ENCODE assay signal across 8 cellular contexts in genomic region chr1:245953876-245954660, GRCh38.
A peak's percentile ranks its signal among the peaks of the same experiment; 100 is the strongest.
DNase-seq lines count a peak whose midpoint lies in the region; ATAC-seq, FAIRE-seq and TF ChIP-seq lines count a peak whose summit lies in the region.

No MANE protein-coding gene starts in this region.

- H3K27me3 ChIP-seq in liver (ENCODE audit: control insufficient read depth in 4 of 4, insufficient read depth in 4 of 4, low read length in 3 of 4): no peaks in the 10 kb centered on the region

- no peaks in the 10 kb centered on the region for H3K36me3 ChIP-seq in liver (ENCODE audit: control insufficient read depth in 4 of 4, insufficient read depth in 3 of 4, low read depth in 1 of 4, low read length in 3 of 4)

- H3K27me3 Mint-ChIP-seq in activated CD4-positive, alpha-beta T cell treated with anti-CD3 and anti-CD28 coated beads, Interleukin-2, amount 10 ng/mL, durations not matched to agents 24 days and 14 days: no peaks in the 10 kb centered on the region
- H3K27me3 Mint-ChIP-seq in activated CD8-positive, alpha-beta T cell treated with anti-CD3 and anti-CD28 coated beads for 36 hours: no peaks in the 10 kb centered on the region

- TF ChIP-seq CTCF in activated CD8-positive, alpha-beta T cell treated with anti-CD3 and anti-CD28 coated beads for 36 hours (IDR thresholded peaks at IDR 0.05): no peak
- no peak for TF ChIP-seq CTCF in liver (IDR thresholded peaks at IDR 0.05; ENCODE audit: low read depth, low read length, missing input control)

- no peaks in the 10 kb centered on the region for H3K36me3 Mint-ChIP-seq in activated CD4-positive, alpha-beta T cell treated with anti-CD3 and anti-CD28 coated beads, Interleukin-2, amount 10 ng/mL, durations not matched to agents 24 days and 14 days (ENCODE audit: low read depth)
- no peaks in the 10 kb centered on the region for H3K36me3 Mint-ChIP-seq in activated CD8-positive, alpha-beta T cell treated with anti-CD3 and anti-CD28 coated beads for 36 hours (ENCODE audit: low read depth)

- TF ChIP-seq RAD21 in liver (IDR thresholded peaks at IDR 0.05): no peak

- H3K4me3 Mint-ChIP-seq in activated CD4-positive, alpha-beta T cell treated with anti-CD3 and anti-CD28 coated beads, Interleukin-2, amount 10 ng/mL, durations not matched to agents 24 days and 14 days: peak overlapping the region; percentile 86
- peak overlapping the region; percentile 73 for H3K4me3 Mint-ChIP-seq in activated CD8-positive, alpha-beta T cell treated with anti-CD3 and anti-CD28 coated beads for 36 hours

- FAIRE-seq in HTR-8/SVneo (lab: Jason Lieb, UNC): no peak

- peak overlapping the region; percentile 52 to 94 for H3K9ac ChIP-seq in liver (ENCODE audit: low read depth in 1 of 2, low read length in 2 of 2)

- H3K4me1 ChIP-seq in liver (ENCODE audit: control insufficient read depth in 4 of 4, insufficient read depth in 4 of 4, low read length in 3 of 4): peaks cover 0 to 8% (median 3%) of the 10 kb centered on the region in 4 donors

- peak; percentile 43 for ATAC-seq in HG03045 (IDR thresholded peaks at IDR 0.05; ENCODE audit: unreplicated experiment)
- ATAC-seq in activated CD8-positive, alpha-beta T cell treated with anti-CD3 and anti-CD28 coated beads for 36 hours: peak; percentile 29

- CTCF ChIA-PET in activated CD8-positive, alpha-beta T cell treated with anti-CD3 and anti-CD28 coated beads for 36 hours (lab: Charles Lee): interaction anchor here (0.9 kb wide), 1 partner anchor 19 kb away, joined by 3 read pairs; no protein-coding TSS in a partner anchor

- H3K27ac ChIP-seq in liver (ENCODE audit: low read depth in 1 of 2, low read length in 2 of 2): peak overlapping the region; percentile 86

- H3K4me1 Mint-ChIP-seq in activated CD4-positive, alpha-beta T cell treated with anti-CD3 and anti-CD28 coated beads, Interleukin-2, amount 10 ng/mL, durations not matched to agents 24 days and 14 days: peaks cover 20% of the 10 kb centered on the region
- H3K4me1 Mint-ChIP-seq in activated CD8-positive, alpha-beta T cell treated with anti-CD3 and anti-CD28 coated beads for 36 hours (ENCODE audit: low read depth): peaks cover 20% of the 10 kb centered on the region

- no peaks in the 10 kb centered on the region for H3K9me3 ChIP-seq in liver (ENCODE audit: control insufficient read depth in 4 of 4, low read length in 3 of 4)

- intact Hi-C loops in activated CD4-positive, alpha-beta T cell treated with anti-CD3 and anti-CD28 coated beads, Interleukin-2, amount 10 ng/mL, durations not matched to agents 24 days and 14 days (cut with micrococcal nuclease): loop anchor here (5.0 kb wide), 1 partner anchor 1092 kb away; the partner anchor contains the start of gene HNRNPU
- intact Hi-C loops in activated CD8-positive, alpha-beta T cell treated with anti-CD3 and anti-CD28 coated beads for 36 hours (cut with micrococcal nuclease): no loop called here

- DNase-seq in activated CD4-positive, alpha-beta T cell treated with anti-CD3 and anti-CD28 coated beads, Interleukin-2, amount 10 ng/mL, durations not matched to agents 24 days and 14 days: peak; percentile 67
- DNase-seq in activated CD4-positive, alpha-beta T cell treated with anti-CD3 and anti-CD28 coated beads for 1 hour: no peak
- peak; percentile 18 for DNase-seq in activated CD8-positive, alpha-beta T cell treated with anti-CD3 and anti-CD28 coated beads for 36 hours
- no peak for DNase-seq in HTR-8/SVneo (ENCODE audit: insufficient read length, low spot score)
- no peak for DNase-seq in SW 1271 (lab: John Stamatoyannopoulos, UW)
- no peak for DNase-seq in stimulated activated CD4-positive, alpha-beta T cell treated with anti-CD3 and anti-CD28 coated beads, Interleukin-4, amount 100 ng/mL, for 24 hours

- H3K27ac Mint-ChIP-seq in activated CD4-positive, alpha-beta T cell treated with anti-CD3 and anti-CD28 coated beads, Interleukin-2, amount 10 ng/mL, durations not matched to agents 24 days and 14 days: peak overlapping the region; percentile 88
- peak overlapping the region; percentile 99 for H3K27ac Mint-ChIP-seq in activated CD8-positive, alpha-beta T cell treated with anti-CD3 and anti-CD28 coated beads for 36 hours

- WGBS in liver: 23% methylated on average over 8 of the region's 8 CpGs

- peak overlapping the region; percentile 51 to 77 (median 55) for H3K4me3 ChIP-seq in liver (ENCODE audit: low read depth in 1 of 3, low read length in 3 of 3)

- POLR2A ChIA-PET in activated CD8-positive, alpha-beta T cell treated with anti-CD3 and anti-CD28 coated beads for 36 hours (lab: Charles Lee): no interaction called here

- H3K9me3 Mint-ChIP-seq in activated CD4-positive, alpha-beta T cell treated with anti-CD3 and anti-CD28 coated beads, Interleukin-2, amount 10 ng/mL, durations not matched to agents 24 days and 14 days: no peaks in the 10 kb centered on the region
- H3K9me3 Mint-ChIP-seq in activated CD8-positive, alpha-beta T cell treated with anti-CD3 and anti-CD28 coated beads for 36 hours: no peaks in the 10 kb centered on the region

TF ChIP-seq in liver, 16 proteins besides CTCF, POLR2A, EP300 and RAD21:
- peak in 1 of 2 donors; percentile 3 for TF ChIP-seq RXRA (IDR thresholded peaks at IDR 0.05)
- TF ChIP-seq JUND (IDR thresholded peaks at IDR 0.05): no peak

Comparison
In these comparisons a context has a peak if more than half of its experiments do, and no peak if none do; other contexts are left out.
1. DNase-seq: peak in activated CD4-positive, alpha-beta T cell treated with anti-CD3 and anti-CD28 coated beads, Interleukin-2, amount 10 ng/mL, durations not matched to agents 24 days and 14 days (single experiment) and activated CD8-positive, alpha-beta T cell treated with anti-CD3 and anti-CD28 coated beads for 36 hours (single experiment); none in activated CD4-positive, alpha-beta T cell treated with anti-CD3 and anti-CD28 coated beads for 1 hour (single experiment), HTR-8/SVneo (single experiment), SW 1271 (0 of 2) and stimulated activated CD4-positive, alpha-beta T cell treated with anti-CD3 and anti-CD28 coated beads, Interleukin-4, amount 100 ng/mL, for 24 hours (single experiment).